22 cellular contexts compared by ENCODE assay signal in genomic region chr7:133561361-133561760, GRCh38.
"Had no signal": no experiment of that assay in that cellular context is flagged by ENCODE, and none has a peak within 500 bp of the region (broad histone marks: within the 10 kb centered on the region; RNA-seq: fewer than 3 reads in every experiment).

No MANE protein-coding gene starts in this region.

- H3K4me3 ChIP-seq: cardiac muscle cell, MG63 had no signal

- H3K27me3 Mint-ChIP-seq: activated naive CD4-positive, alpha-beta T cell treated with anti-CD3 and anti-CD28 coated beads, Interleukin-2, amount 50 U/mL, for 24 hours had no signal

- H3K9ac ChIP-seq: KMS-11, SK-N-SH had no signal

- H3K27ac Mint-ChIP-seq: activated CD8-positive, alpha-beta T cell treated with anti-CD3 and anti-CD28 coated beads, Interleukin-2, amount 10 ng/mL, durations not matched to agents 7 days and 5 days; activated naive CD4-positive, alpha-beta T cell treated with anti-CD3 and anti-CD28 coated beads, Interleukin-2, amount 50 U/mL, for 24 hours had no signal

- DNase-seq: activated CD4-positive, alpha-beta T cell treated with anti-CD3 and anti-CD28 coated beads for 4 hours; activated CD8-positive, alpha-beta T cell treated with anti-CD3 and anti-CD28 coated beads, Interleukin-2, amount 10 ng/mL, durations not matched to agents 7 days and 5 days; activated naive CD4-positive, alpha-beta T cell; activated T-cell treated with anti-CD3 and anti-CD28 coated beads, Interleukin-2, amount 50 U/mL, for 48 hours; amygdala; brain microvascular endothelial cell; MG63; NCI-H1092 treated with DMSO at 0.1 percent for 48 hours; NCI-H1417 treated with DMSO at 0.1 percent for 48 hours; NCI-H1694; NCI-H2029 treated with DMSO at 0.1 percent for 48 hours; NCI-H510A treated with DMSO at 0.1 percent for 48 hours; NCI-H69; NK-92 treated with Interleukin-12 subunit alpha and Interleukin-12 subunit beta, amount 100 ng/mL, for 24 hours; OCI-M1; RPMI8226; SK-N-SH had no signal

- ATAC-seq: activated CD8-positive, alpha-beta T cell treated with anti-CD3 and anti-CD28 coated beads, Interleukin-2, amount 10 ng/mL, durations not matched to agents 7 days and 5 days; Panc1; Right ventricle myocardium inferior had no signal

- H3K4me3 Mint-ChIP-seq: activated CD8-positive, alpha-beta T cell treated with anti-CD3 and anti-CD28 coated beads, Interleukin-2, amount 10 ng/mL, durations not matched to agents 7 days and 5 days; activated naive CD4-positive, alpha-beta T cell treated with anti-CD3 and anti-CD28 coated beads, Interleukin-2, amount 50 U/mL, for 24 hours had no signal

- H3K36me3 ChIP-seq: brain microvascular endothelial cell, cardiac muscle cell, MG63 had no signal

- H3K4me2 ChIP-seq: KMS-11, SK-N-SH had no signal

- H3K27ac ChIP-seq: brain microvascular endothelial cell, cardiac muscle cell, KMS-11 had no signal

- H3K27me3 ChIP-seq: brain microvascular endothelial cell, cardiac muscle cell, MG63 had no signal

- H3K9me3 ChIP-seq: MG63, SK-N-SH had no signal
